Comparison of ENCODE assay signal across 11 cellular contexts in genomic region chr14:72810201-72810600, GRCh38.
DNase-seq lines count a peak whose midpoint lies in the region; ATAC-seq and TF ChIP-seq lines count a peak whose summit lies in the region.
"Had no signal": no experiment of that assay in that cellular context is flagged by ENCODE, and none has a peak within 500 bp of the region (broad histone marks: within the 10 kb centered on the region; RNA-seq: fewer than 3 reads in every experiment).

No MANE protein-coding gene starts in this region.

- H3K27ac ChIP-seq in effector memory CD4-positive, alpha-beta T cell (ENCODE audit: insufficient read depth, low read length, poor library complexity, severe bottlenecking) = no peak overlapping the region
- no peak overlapping the region for H3K27ac ChIP-seq in breast epithelium
- H3K27ac ChIP-seq: esophagus squamous epithelium had no signal

- no peaks in the 10 kb centered on the region for H3K36me3 ChIP-seq in effector memory CD4-positive, alpha-beta T cell (ENCODE audit: control insufficient read depth, insufficient read depth, low read length)
- no peaks in the 10 kb centered on the region for H3K36me3 ChIP-seq in breast epithelium
- H3K36me3 ChIP-seq: esophagus squamous epithelium had no signal

- peak overlapping the region in 1 of 2 donors; percentile 7 for H3K27ac Mint-ChIP-seq in T-cell

- intact Hi-C loops in breast epithelium (cut with DNase I; ENCODE audit: low total_unique reads) = no loop called here

- H3K9me3 Mint-ChIP-seq in T-cell = no peaks in the 10 kb centered on the region

- POLR2A ChIA-PET in T-cell (lab: Charles Lee) = no interaction called here

- H3K27me3 ChIP-seq in effector memory CD4-positive, alpha-beta T cell (replicated peaks; ENCODE audit: control insufficient read depth, insufficient read depth, low read length, poor library complexity, severe bottlenecking) = no peaks in the 10 kb centered on the region
- H3K27me3 ChIP-seq in breast epithelium = no peaks in the 10 kb centered on the region
- H3K27me3 ChIP-seq: esophagus squamous epithelium had no signal

- no peak overlapping the region for H3K4me3 ChIP-seq in effector memory CD4-positive, alpha-beta T cell (ENCODE audit: insufficient read depth, low read depth, low read length, poor library complexity, severe bottlenecking)
- H3K4me3 ChIP-seq in breast epithelium = no peak overlapping the region
- H3K4me3 ChIP-seq: esophagus squamous epithelium had no signal

- peaks cover 0 to 3% of the 10 kb centered on the region in 2 donors for H3K27me3 Mint-ChIP-seq in T-cell

- ATAC-seq in T-cell (replicated peaks in 1 of 4) (peak; percentile 31 to 80 (median 73)), GM18511 (IDR thresholded peaks at IDR 0.05; ENCODE audit: unreplicated experiment) (no peak)
- ATAC-seq: Panc1 had no signal

- H3K4me3 Mint-ChIP-seq in T-cell = peak overlapping the region in 1 of 3 donors; percentile 12

- H3K36me3 Mint-ChIP-seq in T-cell = no peaks in the 10 kb centered on the region

- TF ChIP-seq POLR2A in breast epithelium (IDR thresholded peaks at IDR 0.05) = no peak

- TF ChIP-seq CTCF in GM10266 (IDR thresholded peaks at IDR 0.05; ENCODE audit: control insufficient read depth, insufficient read depth, low read depth, missing control alignments) (no peak), breast epithelium (IDR thresholded peaks at IDR 0.05) (no peak)

- H3K4me1 Mint-ChIP-seq in T-cell = peaks cover 13 to 19% (median 17%) of the 10 kb centered on the region in 3 donors

- H3K4me1 ChIP-seq in effector memory CD4-positive, alpha-beta T cell (ENCODE audit: control insufficient read depth, insufficient read depth, low read length, poor library complexity, severe bottlenecking) = peaks cover 5% of the 10 kb centered on the region
- H3K4me1 ChIP-seq in breast epithelium = no peaks in the 10 kb centered on the region
- H3K4me1 ChIP-seq: esophagus squamous epithelium had no signal

- DNase-seq in T-cell (peak in 27 of 34 experiments; percentile 4 to 66 (median 29)), GM10266 (ENCODE audit: extremely low spot score) (no peak), breast epithelium (ENCODE audit: low spot score in 2 of 2) (no peak), NCI-H1092 (lab: John Stamatoyannopoulos, UW) (no peak)
- DNase-seq in activated CD8-positive, alpha-beta memory T cell treated with anti-CD3 and anti-CD28 coated beads for 48 hours (ENCODE audit: low read depth in 2 of 3, low spot score in 2 of 3) = peak; percentile 16 to 40 (median 25)
- peak; percentile 6 to 12 (median 9) for DNase-seq in effector memory CD4-positive, alpha-beta T cell
- peak; percentile 39 for DNase-seq in stimulated activated CD8-positive, alpha-beta memory T cell treated with anti-CD3 and anti-CD28 coated beads, Interleukin-12 subunit alpha, Interleukin-12 subunit beta, amount 100 ng/mL, for 24 hours (ENCODE audit: extremely low read depth)
- DNase-seq: esophagus squamous epithelium, NCI-H1694 treated with DMSO at 0.1 percent for 48 hours had no signal

- CTCF ChIA-PET in T-cell (lab: Charles Lee) = no interaction called here

- H3K9me3 ChIP-seq in effector memory CD4-positive, alpha-beta T cell (ENCODE audit: control insufficient read depth, low read length) = no peaks in the 10 kb centered on the region
- H3K9me3 ChIP-seq in breast epithelium = no peaks in the 10 kb centered on the region
- H3K9me3 ChIP-seq: esophagus squamous epithelium had no signal

Comparison
In these comparisons a context has a peak if more than half of its experiments do, and no peak if none do; other contexts are left out.
1. DNase-seq: peak in T-cell (27 of 34), activated CD8-positive, alpha-beta memory T cell treated with anti-CD3 and anti-CD28 coated beads for 48 hours (3 of 3), effector memory CD4-positive, alpha-beta T cell (3 of 3) and stimulated activated CD8-positive, alpha-beta memory T cell treated with anti-CD3 and anti-CD28 coated beads, Interleukin-12 subunit alpha, Interleukin-12 subunit beta, amount 100 ng/mL, for 24 hours (single experiment); none in GM10266 (single experiment), breast epithelium (0 of 2) and NCI-H1092 (single experiment).